In the genomic region with DNA sequence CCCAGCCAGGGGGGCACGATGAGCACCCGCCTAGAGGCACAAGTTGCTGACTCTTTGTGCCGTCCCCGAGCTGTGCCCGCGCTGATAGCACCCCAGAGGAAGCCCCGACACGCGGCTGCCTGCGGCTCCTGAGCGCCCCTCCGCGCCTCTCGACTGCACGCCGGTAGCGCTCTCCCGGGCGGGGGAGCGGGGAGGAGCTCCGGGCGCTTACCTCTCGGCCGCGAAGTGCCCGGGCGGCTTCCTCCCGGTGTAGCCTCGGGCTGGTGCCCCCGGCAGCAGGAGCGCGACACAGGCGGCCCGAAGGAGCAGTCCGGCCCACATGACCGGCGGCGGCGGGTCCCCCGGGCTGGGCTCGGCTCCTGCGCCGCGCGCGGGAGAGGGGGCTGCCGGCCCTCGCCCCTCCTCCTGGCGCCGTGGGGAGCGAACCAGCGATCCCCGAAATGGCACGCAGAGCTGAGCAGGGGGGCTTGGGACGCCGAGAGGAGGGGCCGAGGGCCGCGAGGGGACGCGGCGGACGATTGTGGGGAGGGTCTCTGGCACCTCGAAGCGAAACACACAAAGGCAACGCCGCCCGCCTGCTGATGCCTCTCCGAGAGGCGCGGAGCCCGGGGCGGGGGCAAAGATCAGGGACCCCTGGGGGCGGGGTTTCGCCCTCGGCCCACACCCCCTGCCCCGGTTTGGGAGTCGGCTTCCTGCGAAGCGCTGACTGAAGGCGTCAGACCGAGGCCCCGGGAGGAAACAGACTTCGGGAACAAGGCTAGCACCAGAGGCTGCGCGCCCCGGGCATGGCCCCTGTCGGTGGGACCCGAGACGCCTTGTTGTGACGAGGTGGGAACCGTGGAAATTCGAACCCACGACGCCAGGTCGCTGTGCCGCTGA, we compare ENCODE assay signal across 8 cellular contexts. TPM values are rescaled to one million over a fixed set of nuclear protein-coding genes. Genes with fewer than 3 reads are reported as not detected.
DNase-seq lines count a peak whose midpoint lies in the region; ATAC-seq and TF ChIP-seq lines count a peak whose summit lies in the region.

A gene with protein sequence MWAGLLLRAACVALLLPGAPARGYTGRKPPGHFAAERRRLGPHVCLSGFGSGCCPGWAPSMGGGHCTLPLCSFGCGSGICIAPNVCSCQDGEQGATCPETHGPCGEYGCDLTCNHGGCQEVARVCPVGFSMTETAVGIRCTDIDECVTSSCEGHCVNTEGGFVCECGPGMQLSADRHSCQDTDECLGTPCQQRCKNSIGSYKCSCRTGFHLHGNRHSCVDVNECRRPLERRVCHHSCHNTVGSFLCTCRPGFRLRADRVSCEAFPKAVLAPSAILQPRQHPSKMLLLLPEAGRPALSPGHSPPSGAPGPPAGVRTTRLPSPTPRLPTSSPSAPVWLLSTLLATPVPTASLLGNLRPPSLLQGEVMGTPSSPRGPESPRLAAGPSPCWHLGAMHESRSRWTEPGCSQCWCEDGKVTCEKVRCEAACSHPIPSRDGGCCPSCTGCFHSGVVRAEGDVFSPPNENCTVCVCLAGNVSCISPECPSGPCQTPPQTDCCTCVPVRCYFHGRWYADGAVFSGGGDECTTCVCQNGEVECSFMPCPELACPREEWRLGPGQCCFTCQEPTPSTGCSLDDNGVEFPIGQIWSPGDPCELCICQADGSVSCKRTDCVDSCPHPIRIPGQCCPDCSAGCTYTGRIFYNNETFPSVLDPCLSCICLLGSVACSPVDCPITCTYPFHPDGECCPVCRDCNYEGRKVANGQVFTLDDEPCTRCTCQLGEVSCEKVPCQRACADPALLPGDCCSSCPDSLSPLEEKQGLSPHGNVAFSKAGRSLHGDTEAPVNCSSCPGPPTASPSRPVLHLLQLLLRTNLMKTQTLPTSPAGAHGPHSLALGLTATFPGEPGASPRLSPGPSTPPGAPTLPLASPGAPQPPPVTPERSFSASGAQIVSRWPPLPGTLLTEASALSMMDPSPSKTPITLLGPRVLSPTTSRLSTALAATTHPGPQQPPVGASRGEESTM (minus strand): TSS at position 600 of the 879 bp plus-strand sequence. CDS start 279 bp downstream, at position 321.

- H3K36me3 Mint-ChIP-seq in WTC11: peaks cover 17% of the 10 kb centered on the region

- DNase-seq in NCI-H1105 treated with DMSO at 0.1 percent for 48 hours (lab: John Stamatoyannopoulos, UW): peak; percentile 49
- DNase-seq in WTC11 (ENCODE audit: low spot score): peak; percentile 75
- peak; percentile 37 to 64 for DNase-seq in cardiac fibroblast (ENCODE audit: low read depth in 2 of 2)
- DNase-seq in left kidney (ENCODE audit: low read depth, low spot score): peak; percentile 93
- peak; percentile 39 to 75 (median 63) for DNase-seq in stimulated activated CD4-positive, alpha-beta T cell treated with anti-CD3 and anti-CD28 coated beads, TNF-alpha, amount 100 ng/mL, for 24 hours (ENCODE audit: low read depth in 3 of 3)
- DNase-seq in foreskin melanocyte: no peak

- H3K27ac Mint-ChIP-seq in WTC11: no peak within 1 kb of the TSS

- peak within 1 kb of the TSS; percentile 55 to 73 for H3K4me3 ChIP-seq in cardiac fibroblast (replicated peaks in 1 of 2; ENCODE audit: low read depth in 2 of 2, low read length in 2 of 2)

- H3K4me3 Mint-ChIP-seq in WTC11: peak within 1 kb of the TSS; percentile 85

- CTCF ChIA-PET in WTC11 (lab: Charles Lee): interaction anchor here (0.7 to 3.2 kb wide), 13 partner anchors 10 to 222 kb away, joined by 3 to 21 read pairs (median 5); partner anchors contain the start of genes CPSF7 and SDHAF2

- H3K4me1 Mint-ChIP-seq in WTC11: peaks cover 26% of the 10 kb centered on the region

- peaks cover 17% of the 10 kb centered on the region for H3K27me3 Mint-ChIP-seq in WTC11 (ENCODE audit: low read depth)

- ATAC-seq in HG02610 (IDR thresholded peaks at IDR 0.05; ENCODE audit: unreplicated experiment): peak; percentile 68
- ATAC-seq in WTC11: peak; percentile 66

- POLR2A ChIA-PET in WTC11 (lab: Charles Lee): interaction anchor here (1.5 to 1.7 kb wide), 4 partner anchors 13 to 97 kb away, joined by 6 to 7 read pairs (median 6); partner anchors contain the start of genes CYB561A3 and TMEM216

- no peaks in the 10 kb centered on the region for H3K9me3 Mint-ChIP-seq in WTC11

- TF ChIP-seq CTCF in GM12874 (IDR thresholded peaks at IDR 0.05; ENCODE audit: insufficient read depth, low read depth, low read length) (peak; percentile 57), WTC11 (IDR thresholded peaks at IDR 0.05) (no peak), cardiac fibroblast (IDR thresholded peaks at IDR 0.05; ENCODE audit: low read depth, low read length) (peak; percentile 15)

TF ChIP-seq in WTC11, 78 proteins besides CTCF, POLR2A, EP300 and RAD21 (continues in another document):
- TF ChIP-seq ATF3 (CRISPR knock-in tag; conservative IDR thresholded peaks at IDR 0.05): no peak
- no peak for TF ChIP-seq ZNF416 (CRISPR knock-in tag; IDR thresholded peaks at IDR 0.05)
- TF ChIP-seq FOXK1 (CRISPR knock-in tag; IDR thresholded peaks at IDR 0.05): no peak
- TF ChIP-seq FOXJ3 (CRISPR knock-in tag; IDR thresholded peaks at IDR 0.05; ENCODE audit: borderline replicate concordance): no peak
- no peak for TF ChIP-seq HMGA2 (CRISPR knock-in tag; IDR thresholded peaks at IDR 0.05)
- no peak for TF ChIP-seq MLX (CRISPR knock-in tag; IDR thresholded peaks at IDR 0.05)
- 0 out of 2 replicates have a peak, but pooled peaks have one; percentile 71 for TF ChIP-seq KAT7 (CRISPR knock-in tag; IDR thresholded peaks at IDR 0.05; ENCODE audit: borderline replicate concordance)
- TF ChIP-seq CREB1 (CRISPR knock-in tag; IDR thresholded peaks at IDR 0.05): no peak
- TF ChIP-seq ZNF425 (CRISPR knock-in tag; conservative IDR thresholded peaks at IDR 0.05): no peak
- TF ChIP-seq ZNF232 (CRISPR knock-in tag; IDR thresholded peaks at IDR 0.05): no peak
- TF ChIP-seq, protein P1, sequence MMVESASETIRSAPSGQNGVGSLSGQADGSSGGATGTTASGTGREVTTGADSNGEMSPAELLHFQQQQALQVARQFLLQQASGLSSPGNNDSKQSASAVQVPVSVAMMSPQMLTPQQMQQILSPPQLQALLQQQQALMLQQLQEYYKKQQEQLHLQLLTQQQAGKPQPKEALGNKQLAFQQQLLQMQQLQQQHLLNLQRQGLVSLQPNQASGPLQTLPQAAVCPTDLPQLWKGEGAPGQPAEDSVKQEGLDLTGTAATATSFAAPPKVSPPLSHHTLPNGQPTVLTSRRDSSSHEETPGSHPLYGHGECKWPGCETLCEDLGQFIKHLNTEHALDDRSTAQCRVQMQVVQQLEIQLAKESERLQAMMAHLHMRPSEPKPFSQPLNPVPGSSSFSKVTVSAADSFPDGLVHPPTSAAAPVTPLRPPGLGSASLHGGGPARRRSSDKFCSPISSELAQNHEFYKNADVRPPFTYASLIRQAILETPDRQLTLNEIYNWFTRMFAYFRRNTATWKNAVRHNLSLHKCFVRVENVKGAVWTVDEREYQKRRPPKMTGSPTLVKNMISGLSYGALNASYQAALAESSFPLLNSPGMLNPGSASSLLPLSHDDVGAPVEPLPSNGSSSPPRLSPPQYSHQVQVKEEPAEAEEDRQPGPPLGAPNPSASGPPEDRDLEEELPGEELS (CRISPR knock-in tag; IDR thresholded peaks at IDR 0.05): no peak
- TF ChIP-seq, protein P2, sequence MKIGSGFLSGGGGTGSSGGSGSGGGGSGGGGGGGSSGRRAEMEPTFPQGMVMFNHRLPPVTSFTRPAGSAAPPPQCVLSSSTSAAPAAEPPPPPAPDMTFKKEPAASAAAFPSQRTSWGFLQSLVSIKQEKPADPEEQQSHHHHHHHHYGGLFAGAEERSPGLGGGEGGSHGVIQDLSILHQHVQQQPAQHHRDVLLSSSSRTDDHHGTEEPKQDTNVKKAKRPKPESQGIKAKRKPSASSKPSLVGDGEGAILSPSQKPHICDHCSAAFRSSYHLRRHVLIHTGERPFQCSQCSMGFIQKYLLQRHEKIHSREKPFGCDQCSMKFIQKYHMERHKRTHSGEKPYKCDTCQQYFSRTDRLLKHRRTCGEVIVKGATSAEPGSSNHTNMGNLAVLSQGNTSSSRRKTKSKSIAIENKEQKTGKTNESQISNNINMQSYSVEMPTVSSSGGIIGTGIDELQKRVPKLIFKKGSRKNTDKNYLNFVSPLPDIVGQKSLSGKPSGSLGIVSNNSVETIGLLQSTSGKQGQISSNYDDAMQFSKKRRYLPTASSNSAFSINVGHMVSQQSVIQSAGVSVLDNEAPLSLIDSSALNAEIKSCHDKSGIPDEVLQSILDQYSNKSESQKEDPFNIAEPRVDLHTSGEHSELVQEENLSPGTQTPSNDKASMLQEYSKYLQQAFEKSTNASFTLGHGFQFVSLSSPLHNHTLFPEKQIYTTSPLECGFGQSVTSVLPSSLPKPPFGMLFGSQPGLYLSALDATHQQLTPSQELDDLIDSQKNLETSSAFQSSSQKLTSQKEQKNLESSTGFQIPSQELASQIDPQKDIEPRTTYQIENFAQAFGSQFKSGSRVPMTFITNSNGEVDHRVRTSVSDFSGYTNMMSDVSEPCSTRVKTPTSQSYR (CRISPR knock-in tag; IDR thresholded peaks at IDR 0.05): 0 out of 2 replicates have a peak, but pooled peaks have one; percentile 25

RNA-seq across cellular contexts. Expression of the gene that starts here (rescaled TPM):
- total RNA-seq in WTC11 (2021): 13.8 to 21.9 TPM (median 17.4 TPM) in 3 replicates
